ENCODE assay signal across 1 cellular context in the genomic region with DNA sequence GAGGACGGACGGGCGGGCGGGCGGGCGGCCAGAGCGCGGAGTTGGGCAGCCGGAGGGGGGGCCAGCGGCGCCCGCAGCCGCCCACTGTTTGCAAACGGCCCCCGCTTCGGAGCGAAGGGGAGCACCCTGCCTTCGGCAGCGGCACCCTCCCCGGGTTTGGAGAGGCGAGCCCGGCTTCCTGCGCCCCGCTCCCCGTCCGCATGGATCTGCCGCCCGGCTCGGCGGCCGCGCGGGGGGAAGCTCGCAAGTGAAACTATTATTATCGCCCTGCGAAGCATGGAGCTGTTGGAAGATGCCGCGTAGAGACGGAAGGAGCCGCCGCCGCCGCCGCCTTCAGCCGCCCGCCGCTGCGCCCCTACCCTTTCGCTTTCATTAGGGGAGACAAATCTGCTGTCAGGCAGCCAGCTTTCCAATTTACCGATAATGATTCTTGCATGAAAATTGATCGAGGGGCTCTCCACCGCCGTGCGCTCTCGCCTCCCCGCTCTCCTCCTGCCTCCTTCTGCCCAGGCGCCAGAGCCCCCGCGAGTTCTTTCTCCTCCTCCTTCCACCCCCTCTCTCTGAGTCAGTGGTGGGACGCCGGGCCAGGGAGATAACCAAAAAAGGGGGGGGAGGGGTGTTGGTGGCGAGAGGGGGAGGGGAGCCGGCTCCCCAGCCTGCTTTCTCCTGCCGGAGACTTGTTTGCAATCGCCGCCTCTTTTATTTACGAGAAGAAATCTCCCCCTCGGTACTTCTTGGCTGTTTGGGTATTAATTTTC.
TF ChIP-seq lines count a peak whose summit lies in the region.

No MANE protein-coding gene starts in this region.

TF ChIP-seq in K562, 482 proteins besides CTCF, POLR2A, EP300 and RAD21 (continued from another document and continues in another):
- TF ChIP-seq TCF3 (CRISPR knock-in tag; IDR thresholded peaks at IDR 0.05) (peak; percentile 63; the same call in 1 of the 2 replicates), ZC3H11A (IDR thresholded peaks at IDR 0.05; ENCODE audit: low read depth, low read length) (peak; percentile 66; the same call in 1 of the 2 replicates), CBFA2T3 (IDR thresholded peaks at IDR 0.05) (peak; percentile 85), ZNF124 (CRISPR knock-in tag; IDR thresholded peaks at IDR 0.05) (no peak), NR2F6 (CRISPR knock-in tag; IDR thresholded peaks at IDR 0.05) (peak; percentile 77; the same call in 1 of the 2 replicates), ZNF165 (CRISPR knock-in tag; IDR thresholded peaks at IDR 0.05; ENCODE audit: borderline replicate concordance) (peak; percentile 58; the same call in 1 of the 2 replicates), ATF1 (CRISPR knock-in tag; IDR thresholded peaks at IDR 0.05) (no peak), ATF1 (tag; IDR thresholded peaks at IDR 0.05) (peak; percentile 55), HMG20B (CRISPR knock-in tag; IDR thresholded peaks at IDR 0.05) (0 out of 2 replicates have a peak, but pooled peaks have one; percentile 46), ZNF830 (CRISPR knock-in tag; IDR thresholded peaks at IDR 0.05) (peak; percentile 94), ZKSCAN1 (IDR thresholded peaks at IDR 0.05; ENCODE audit: low read depth, low read length) (peak; percentile 79), HNRNPLL (IDR thresholded peaks at IDR 0.05; ENCODE audit: low read depth, low read length, poor library complexity, severe bottlenecking) (peak; percentile 61), CBX1 (IDR thresholded peaks at IDR 0.05; ENCODE audit: low read depth) (0 out of 2 replicates have a peak, but pooled peaks have one; percentile 28), ZZZ3 (IDR thresholded peaks at IDR 0.05) (no peak), HNRNPL (IDR thresholded peaks at IDR 0.05; ENCODE audit: low read depth, low read length) (peak; percentile 86), U2AF1 (optimal IDR thresholded peaks at IDR 0.05; ENCODE audit: low read depth, low read length) (peak; percentile 28), BCL6 (CRISPR knock-in tag; IDR thresholded peaks at IDR 0.05) (no peak), ZNF133 (CRISPR knock-in tag; IDR thresholded peaks at IDR 0.05) (no peak), U2AF2 (optimal IDR thresholded peaks at IDR 0.05; ENCODE audit: low read depth, low read length) (no peak), KLF16 (IDR thresholded peaks at IDR 0.05) (peak; percentile 82), STAT5A (IDR thresholded peaks at IDR 0.05; ENCODE audit: borderline replicate concordance, low read length) (peak; percentile 63; the same call in 1 of the 2 replicates), NBN (IDR thresholded peaks at IDR 0.05; ENCODE audit: low read depth) (peak; percentile 59), PML (IDR thresholded peaks at IDR 0.05; ENCODE audit: low read length) (peak; percentile 81), ZBED1 (IDR thresholded peaks at IDR 0.05) (peak; percentile 52; the same call in 1 of the 2 replicates), FOXA1 (IDR thresholded peaks at IDR 0.05; ENCODE audit: borderline replicate concordance) (no peak), SMAD3 (CRISPR knock-in tag; conservative IDR thresholded peaks at IDR 0.05) (no peak), RHOXF2B (CRISPR knock-in tag; conservative IDR thresholded peaks at IDR 0.05) (no peak), GATA2 (CRISPR knock-in tag; IDR thresholded peaks at IDR 0.05) (peak; percentile 77), MTA1 (IDR thresholded peaks at IDR 0.05; ENCODE audit: borderline replicate concordance) (peak; percentile 60), GABPB1 (CRISPR knock-in tag; IDR thresholded peaks at IDR 0.05) (no peak), XRCC3 (IDR thresholded peaks at IDR 0.05) (no peak), KDM2B (CRISPR knock-in tag; IDR thresholded peaks at IDR 0.05) (0 out of 2 replicates have a peak, but pooled peaks have one; percentile 41), DPF2 (IDR thresholded peaks at IDR 0.05) (peak; percentile 84), RBFOX2 (IDR thresholded peaks at IDR 0.05; ENCODE audit: low read depth, low read length) (peak; percentile 94), ZC3H4 (CRISPR knock-in tag; IDR thresholded peaks at IDR 0.05; ENCODE audit: borderline replicate concordance) (peak; percentile 37; the same call in 1 of the 2 replicates)
- TF ChIP-seq, protein P1, sequence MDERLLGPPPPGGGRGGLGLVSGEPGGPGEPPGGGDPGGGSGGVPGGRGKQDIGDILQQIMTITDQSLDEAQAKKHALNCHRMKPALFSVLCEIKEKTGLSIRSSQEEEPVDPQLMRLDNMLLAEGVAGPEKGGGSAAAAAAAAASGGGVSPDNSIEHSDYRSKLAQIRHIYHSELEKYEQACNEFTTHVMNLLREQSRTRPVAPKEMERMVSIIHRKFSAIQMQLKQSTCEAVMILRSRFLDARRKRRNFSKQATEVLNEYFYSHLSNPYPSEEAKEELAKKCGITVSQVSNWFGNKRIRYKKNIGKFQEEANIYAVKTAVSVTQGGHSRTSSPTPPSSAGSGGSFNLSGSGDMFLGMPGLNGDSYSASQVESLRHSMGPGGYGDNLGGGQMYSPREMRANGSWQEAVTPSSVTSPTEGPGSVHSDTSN (CRISPR knock-in tag; IDR thresholded peaks at IDR 0.05; ENCODE audit: low read depth) = no peak
- TF ChIP-seq, protein P1 (tag; conservative IDR thresholded peaks at IDR 0.05; ENCODE audit: low read depth) = no peak
- TF ChIP-seq, protein P2, sequence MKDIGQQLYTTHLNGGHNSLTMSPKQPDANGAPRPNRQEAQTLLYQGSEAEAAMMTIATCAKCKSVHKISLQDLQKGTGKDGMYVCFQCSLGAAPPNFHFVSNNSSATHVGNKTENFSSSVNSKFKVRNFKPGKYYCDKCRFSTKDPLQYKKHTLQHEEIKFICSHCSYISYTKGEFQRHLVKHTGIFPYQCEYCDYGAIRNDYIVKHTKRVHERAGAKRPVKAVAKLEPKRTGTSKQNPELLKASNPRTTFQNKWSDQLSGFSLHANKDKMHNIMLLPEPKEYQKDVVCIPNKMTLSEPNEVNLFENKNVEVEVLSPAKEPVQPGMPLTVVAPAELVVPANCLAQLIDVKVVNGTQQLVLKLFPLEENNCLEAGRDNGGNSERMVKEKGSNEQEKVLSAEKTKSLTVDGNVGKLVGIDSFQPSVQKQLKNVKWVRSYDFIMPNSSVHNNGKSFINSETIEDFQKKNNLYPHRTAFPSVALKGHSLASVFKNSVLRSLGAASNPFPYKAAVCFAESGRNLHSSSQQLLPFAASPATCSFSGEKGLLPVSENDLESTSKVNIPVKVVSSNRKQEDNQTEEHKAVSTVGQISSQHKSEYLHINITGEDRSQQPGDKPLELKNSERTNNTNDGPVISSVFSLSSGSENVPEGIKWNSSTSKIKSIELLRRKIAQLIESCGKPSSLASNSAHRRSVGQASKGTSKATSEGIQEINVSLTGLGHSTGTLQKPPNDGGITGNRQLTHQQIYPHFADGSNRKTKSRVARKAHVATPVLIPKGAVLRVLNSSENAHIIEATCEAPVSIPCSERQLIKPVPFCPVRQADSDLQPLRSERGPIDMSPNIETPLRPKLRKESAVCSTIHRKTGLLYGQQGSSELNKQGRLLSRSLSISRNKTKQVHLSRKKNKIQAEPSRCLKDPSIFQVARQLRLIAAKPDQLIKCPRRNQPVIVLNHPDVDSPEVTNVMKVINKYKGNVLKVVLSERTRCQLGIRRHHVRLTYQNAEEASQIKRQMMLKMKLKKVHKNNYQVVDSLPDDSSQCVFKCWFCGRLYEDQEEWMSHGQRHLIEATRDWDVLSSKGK (CRISPR knock-in tag; IDR thresholded peaks at IDR 0.05) = peak; percentile 69; the same call in 1 of the 2 replicates
- TF ChIP-seq, protein P3, sequence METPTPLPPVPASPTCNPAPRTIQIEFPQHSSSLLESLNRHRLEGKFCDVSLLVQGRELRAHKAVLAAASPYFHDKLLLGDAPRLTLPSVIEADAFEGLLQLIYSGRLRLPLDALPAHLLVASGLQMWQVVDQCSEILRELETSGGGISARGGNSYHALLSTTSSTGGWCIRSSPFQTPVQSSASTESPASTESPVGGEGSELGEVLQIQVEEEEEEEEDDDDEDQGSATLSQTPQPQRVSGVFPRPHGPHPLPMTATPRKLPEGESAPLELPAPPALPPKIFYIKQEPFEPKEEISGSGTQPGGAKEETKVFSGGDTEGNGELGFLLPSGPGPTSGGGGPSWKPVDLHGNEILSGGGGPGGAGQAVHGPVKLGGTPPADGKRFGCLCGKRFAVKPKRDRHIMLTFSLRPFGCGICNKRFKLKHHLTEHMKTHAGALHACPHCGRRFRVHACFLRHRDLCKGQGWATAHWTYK (CRISPR knock-in tag; IDR thresholded peaks at IDR 0.05) = peak; percentile 84
- TF ChIP-seq, protein P4, sequence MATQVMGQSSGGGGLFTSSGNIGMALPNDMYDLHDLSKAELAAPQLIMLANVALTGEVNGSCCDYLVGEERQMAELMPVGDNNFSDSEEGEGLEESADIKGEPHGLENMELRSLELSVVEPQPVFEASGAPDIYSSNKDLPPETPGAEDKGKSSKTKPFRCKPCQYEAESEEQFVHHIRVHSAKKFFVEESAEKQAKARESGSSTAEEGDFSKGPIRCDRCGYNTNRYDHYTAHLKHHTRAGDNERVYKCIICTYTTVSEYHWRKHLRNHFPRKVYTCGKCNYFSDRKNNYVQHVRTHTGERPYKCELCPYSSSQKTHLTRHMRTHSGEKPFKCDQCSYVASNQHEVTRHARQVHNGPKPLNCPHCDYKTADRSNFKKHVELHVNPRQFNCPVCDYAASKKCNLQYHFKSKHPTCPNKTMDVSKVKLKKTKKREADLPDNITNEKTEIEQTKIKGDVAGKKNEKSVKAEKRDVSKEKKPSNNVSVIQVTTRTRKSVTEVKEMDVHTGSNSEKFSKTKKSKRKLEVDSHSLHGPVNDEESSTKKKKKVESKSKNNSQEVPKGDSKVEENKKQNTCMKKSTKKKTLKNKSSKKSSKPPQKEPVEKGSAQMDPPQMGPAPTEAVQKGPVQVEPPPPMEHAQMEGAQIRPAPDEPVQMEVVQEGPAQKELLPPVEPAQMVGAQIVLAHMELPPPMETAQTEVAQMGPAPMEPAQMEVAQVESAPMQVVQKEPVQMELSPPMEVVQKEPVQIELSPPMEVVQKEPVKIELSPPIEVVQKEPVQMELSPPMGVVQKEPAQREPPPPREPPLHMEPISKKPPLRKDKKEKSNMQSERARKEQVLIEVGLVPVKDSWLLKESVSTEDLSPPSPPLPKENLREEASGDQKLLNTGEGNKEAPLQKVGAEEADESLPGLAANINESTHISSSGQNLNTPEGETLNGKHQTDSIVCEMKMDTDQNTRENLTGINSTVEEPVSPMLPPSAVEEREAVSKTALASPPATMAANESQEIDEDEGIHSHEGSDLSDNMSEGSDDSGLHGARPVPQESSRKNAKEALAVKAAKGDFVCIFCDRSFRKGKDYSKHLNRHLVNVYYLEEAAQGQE (CRISPR knock-in tag; IDR thresholded peaks at IDR 0.05; ENCODE audit: low read depth) = peak; percentile 85
- TF ChIP-seq, protein P5, sequence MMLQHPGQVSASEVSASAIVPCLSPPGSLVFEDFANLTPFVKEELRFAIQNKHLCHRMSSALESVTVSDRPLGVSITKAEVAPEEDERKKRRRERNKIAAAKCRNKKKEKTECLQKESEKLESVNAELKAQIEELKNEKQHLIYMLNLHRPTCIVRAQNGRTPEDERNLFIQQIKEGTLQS (IDR thresholded peaks at IDR 0.05) = peak; percentile 78
- TF ChIP-seq, protein P5 (CRISPR knock-in tag; conservative IDR thresholded peaks at IDR 0.05) = no peak
- TF ChIP-seq, protein P6, sequence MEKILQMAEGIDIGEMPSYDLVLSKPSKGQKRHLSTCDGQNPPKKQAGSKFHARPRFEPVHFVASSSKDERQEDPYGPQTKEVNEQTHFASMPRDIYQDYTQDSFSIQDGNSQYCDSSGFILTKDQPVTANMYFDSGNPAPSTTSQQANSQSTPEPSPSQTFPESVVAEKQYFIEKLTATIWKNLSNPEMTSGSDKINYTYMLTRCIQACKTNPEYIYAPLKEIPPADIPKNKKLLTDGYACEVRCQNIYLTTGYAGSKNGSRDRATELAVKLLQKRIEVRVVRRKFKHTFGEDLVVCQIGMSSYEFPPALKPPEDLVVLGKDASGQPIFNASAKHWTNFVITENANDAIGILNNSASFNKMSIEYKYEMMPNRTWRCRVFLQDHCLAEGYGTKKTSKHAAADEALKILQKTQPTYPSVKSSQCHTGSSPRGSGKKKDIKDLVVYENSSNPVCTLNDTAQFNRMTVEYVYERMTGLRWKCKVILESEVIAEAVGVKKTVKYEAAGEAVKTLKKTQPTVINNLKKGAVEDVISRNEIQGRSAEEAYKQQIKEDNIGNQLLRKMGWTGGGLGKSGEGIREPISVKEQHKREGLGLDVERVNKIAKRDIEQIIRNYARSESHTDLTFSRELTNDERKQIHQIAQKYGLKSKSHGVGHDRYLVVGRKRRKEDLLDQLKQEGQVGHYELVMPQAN (IDR thresholded peaks at IDR 0.05; ENCODE audit: borderline replicate concordance) = peak; percentile 63; the same call in 1 of the 2 replicates
- TF ChIP-seq, protein P7, sequence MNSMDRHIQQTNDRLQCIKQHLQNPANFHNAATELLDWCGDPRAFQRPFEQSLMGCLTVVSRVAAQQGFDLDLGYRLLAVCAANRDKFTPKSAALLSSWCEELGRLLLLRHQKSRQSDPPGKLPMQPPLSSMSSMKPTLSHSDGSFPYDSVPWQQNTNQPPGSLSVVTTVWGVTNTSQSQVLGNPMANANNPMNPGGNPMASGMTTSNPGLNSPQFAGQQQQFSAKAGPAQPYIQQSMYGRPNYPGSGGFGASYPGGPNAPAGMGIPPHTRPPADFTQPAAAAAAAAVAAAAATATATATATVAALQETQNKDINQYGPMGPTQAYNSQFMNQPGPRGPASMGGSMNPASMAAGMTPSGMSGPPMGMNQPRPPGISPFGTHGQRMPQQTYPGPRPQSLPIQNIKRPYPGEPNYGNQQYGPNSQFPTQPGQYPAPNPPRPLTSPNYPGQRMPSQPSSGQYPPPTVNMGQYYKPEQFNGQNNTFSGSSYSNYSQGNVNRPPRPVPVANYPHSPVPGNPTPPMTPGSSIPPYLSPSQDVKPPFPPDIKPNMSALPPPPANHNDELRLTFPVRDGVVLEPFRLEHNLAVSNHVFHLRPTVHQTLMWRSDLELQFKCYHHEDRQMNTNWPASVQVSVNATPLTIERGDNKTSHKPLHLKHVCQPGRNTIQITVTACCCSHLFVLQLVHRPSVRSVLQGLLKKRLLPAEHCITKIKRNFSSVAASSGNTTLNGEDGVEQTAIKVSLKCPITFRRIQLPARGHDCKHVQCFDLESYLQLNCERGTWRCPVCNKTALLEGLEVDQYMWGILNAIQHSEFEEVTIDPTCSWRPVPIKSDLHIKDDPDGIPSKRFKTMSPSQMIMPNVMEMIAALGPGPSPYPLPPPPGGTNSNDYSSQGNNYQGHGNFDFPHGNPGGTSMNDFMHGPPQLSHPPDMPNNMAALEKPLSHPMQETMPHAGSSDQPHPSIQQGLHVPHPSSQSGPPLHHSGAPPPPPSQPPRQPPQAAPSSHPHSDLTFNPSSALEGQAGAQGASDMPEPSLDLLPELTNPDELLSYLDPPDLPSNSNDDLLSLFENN (IDR thresholded peaks at IDR 0.05; ENCODE audit: low read depth in 2 of 2, low read length in 2 of 2) = peak in 1 of 2 experiments; percentile 86; a peak in 2 of 4 replicates
